8 cellular contexts compared by ENCODE assay signal in genomic region chr18:12991839-12992216, GRCh38. TPM values are rescaled to one million over a fixed set of nuclear protein-coding genes. Genes with fewer than 3 reads are reported as not detected.
A peak's percentile ranks its signal among the peaks of the same experiment; 100 is the strongest.
DNase-seq lines count a peak whose midpoint lies in the region; ATAC-seq, FAIRE-seq and TF ChIP-seq lines count a peak whose summit lies in the region.

No MANE protein-coding gene starts in this region.

- H4K20me1 ChIP-seq in HepG2 (ENCODE audit: insufficient read depth, low read length) = no peaks in the 10 kb centered on the region

- peaks cover 51% of the 10 kb centered on the region for H3K79me2 ChIP-seq in HepG2 (ENCODE audit: insufficient read depth, low read length)

- peak; percentile 46 for FAIRE-seq in HepG2 (lab: Jason Lieb, UNC)

- H3K36me3 Mint-ChIP-seq in activated naive CD4-positive, alpha-beta T cell treated with anti-CD3 and anti-CD28 coated beads for 36 hours (ENCODE audit: low read depth) = peaks cover 14% of the 10 kb centered on the region

- BruUV-seq in HepG2 (replicated peaks; lab: Mats Ljungman, UMichigan) = TSS peak; percentile 67

- TF ChIP-seq EP300 in HepG2 (IDR thresholded peaks at IDR 0.05; ENCODE audit: low read depth in 2 of 2, low read length in 2 of 2) = no peak
- TF ChIP-seq EP300 in HepG2 (CRISPR knock-in tag; IDR thresholded peaks at IDR 0.05; ENCODE audit: borderline replicate concordance) = no peak
- no peak for TF ChIP-seq EP300 in transverse colon (IDR thresholded peaks at IDR 0.05; ENCODE audit: low read depth)

- H3K4me1 ChIP-seq in adrenal gland (replicated peaks in 1 of 2) = peaks cover 14 to 25% of the 10 kb centered on the region in 2 donors
- H3K4me1 ChIP-seq in HepG2 (ENCODE audit: insufficient read depth, low read length) = peaks cover 55% of the 10 kb centered on the region
- H3K4me1 ChIP-seq in transverse colon = peaks cover 11 to 23% (median 17%) of the 10 kb centered on the region in 4 donors

- H2AFZ ChIP-seq in HepG2 (ENCODE audit: low read length) = peak overlapping the region; percentile 37

- H3K9ac ChIP-seq in HepG2 (ENCODE audit: insufficient read depth, low read depth, low read length) = peak overlapping the region; percentile 83

- no peak for TF ChIP-seq RAD21 in HepG2 (CRISPR knock-in tag; IDR thresholded peaks at IDR 0.05)

- H3K4me3 Mint-ChIP-seq in activated naive CD4-positive, alpha-beta T cell treated with anti-CD3 and anti-CD28 coated beads for 36 hours = peak overlapping the region; percentile 99

- TF ChIP-seq CTCF in adrenal gland (IDR thresholded peaks at IDR 0.05) (no peak), HepG2 (CRISPR knock-in tag; IDR thresholded peaks at IDR 0.05) (no peak), transverse colon (IDR thresholded peaks at IDR 0.05) (no peak)

- peak overlapping the region; percentile 68 for H3K4me2 ChIP-seq in HepG2 (ENCODE audit: low read depth, low read length)

- no peaks in the 10 kb centered on the region for H3K9me3 Mint-ChIP-seq in activated naive CD4-positive, alpha-beta T cell treated with anti-CD3 and anti-CD28 coated beads for 36 hours

- in situ Hi-C loops in HepG2 (cut with HindIII; ENCODE audit: extremely low pct_ligation_motif_present, low pct_unique_long_range_greater_than_20kb) = no loop called here
- in situ Hi-C loops in transverse colon (cut with MboI; ENCODE audit: low pct_ligation_motif_present in 1 of 4, low pct_unique_long_range_greater_than_20kb in 1 of 4, low sequenced_read_pairs in 3 of 4) = no loop called here

- peak overlapping the region; percentile 97 for H3K27ac Mint-ChIP-seq in activated naive CD4-positive, alpha-beta T cell treated with anti-CD3 and anti-CD28 coated beads for 36 hours

- H3K27ac ChIP-seq in adrenal gland (peak overlapping the region; percentile 58 to 89 (median 78)), HepG2 (ENCODE audit: extremely low read length, insufficient read depth, low read length) (peak overlapping the region; percentile 86), transverse colon (peak overlapping the region; percentile 85 to 94 (median 91))

- intact Hi-C loops in activated naive CD4-positive, alpha-beta T cell treated with anti-CD3 and anti-CD28 coated beads for 36 hours (cut with micrococcal nuclease) = loop anchor here (1.0 to 10.0 kb wide), 11 partner anchors 8 to 1141 kb away; partner anchors contain the start of genes AFG3L2, CEP76 and CHMP1B
- intact Hi-C loops in adrenal gland (cut with DNase I) = no loop called here
- intact Hi-C loops in HepG2 (cut with micrococcal nuclease; ENCODE audit: unreplicated experiment) = loop anchor here (5.0 to 10.0 kb wide), 3 partner anchors 45 to 640 kb away; partner anchors contain the start of gene SEH1L
- intact Hi-C loops in transverse colon (cut with DNase I; ENCODE audit: low total_unique reads) = no loop called here

- no peaks in the 10 kb centered on the region for H3K27me3 Mint-ChIP-seq in activated naive CD4-positive, alpha-beta T cell treated with anti-CD3 and anti-CD28 coated beads for 36 hours (ENCODE audit: low read depth)

- peaks cover 10% of the 10 kb centered on the region for H3K4me1 Mint-ChIP-seq in activated naive CD4-positive, alpha-beta T cell treated with anti-CD3 and anti-CD28 coated beads for 36 hours (ENCODE audit: low read depth)

- H3K36me3 ChIP-seq in adrenal gland (replicated peaks in 1 of 2) = no peaks in the 10 kb centered on the region
- H3K36me3 ChIP-seq in HepG2 (replicated peaks in 1 of 2; ENCODE audit: control insufficient read depth in 1 of 2, insufficient read depth in 2 of 2, low read length in 2 of 2) = peaks cover 0 to 3% of the 10 kb centered on the region in 2 experiments; a peak in 2 of 5 replicates
- no peaks in the 10 kb centered on the region for H3K36me3 ChIP-seq in transverse colon

- no peak for ATAC-seq in HepG2
- ATAC-seq in GM18511 (IDR thresholded peaks at IDR 0.05; ENCODE audit: unreplicated experiment) = no peak

- CTCF ChIA-PET in activated naive CD4-positive, alpha-beta T cell treated with anti-CD3 and anti-CD28 coated beads for 36 hours (lab: Charles Lee) = interaction anchor here (0.6 kb wide), 1 partner anchor 149 kb away, joined by 4 read pairs; no protein-coding TSS in a partner anchor
- CTCF ChIA-PET in HepG2 (lab: Yijun Ruan, JAX; ENCODE audit: low intra/inter-chr PET ratio, low total read pairs) = no interaction called here

- WGBS in adrenal gland, 4 donors = 2 to 3% (median 3%) methylated on average over 8 of the region's 8 CpGs
- WGBS in HepG2 (ENCODE audit: low lambda C conversion rate) = under 1% methylated on average over 8 of the region's 8 CpGs
- 0% methylated on average over 8 of the region's 8 CpGs for WGBS in transverse colon (ENCODE audit: low coverage in 1 of 2), 2 donors

- H3K27me3 ChIP-seq in adrenal gland (no peaks in the 10 kb centered on the region), HepG2 (ENCODE audit: control insufficient read depth in 1 of 2, insufficient read depth in 2 of 2, low read length in 2 of 2) (no peaks in the 10 kb centered on the region; a peak in 2 of 5 replicates), transverse colon (no peaks in the 10 kb centered on the region)

- no peak for TF ChIP-seq POLR2A in adrenal gland (IDR thresholded peaks at IDR 0.05)
- no peak for TF ChIP-seq POLR2A in HepG2 (IDR thresholded peaks at IDR 0.05; ENCODE audit: insufficient read depth in 1 of 2, low read depth in 2 of 2, low read length in 2 of 2)
- TF ChIP-seq POLR2A in transverse colon (IDR thresholded peaks at IDR 0.05) = no peak

- no peaks in the 10 kb centered on the region for H3K9me3 ChIP-seq in adrenal gland (replicated peaks in 1 of 3)
- no peaks in the 10 kb centered on the region for H3K9me3 ChIP-seq in HepG2 (ENCODE audit: low read length)
- H3K9me3 ChIP-seq in transverse colon = no peaks in the 10 kb centered on the region

- no peak for DNase-seq in activated naive CD4-positive, alpha-beta T cell treated with anti-CD3 and anti-CD28 coated beads for 36 hours
- DNase-seq in activated naive CD4-positive, alpha-beta T cell treated with anti-CD3 and anti-CD28 coated beads, Interleukin-2, amount 50 U/mL, for 16 hours = no peak
- DNase-seq in adrenal gland (no peak), HepG2 (ENCODE audit: low spot score) (no peak), transverse colon (no peak), anterior cingulate cortex (lab: John Stamatoyannopoulos, UW) (no peak), NCI-H82 treated with DMSO at 0.1 percent for 48 hours (lab: John Stamatoyannopoulos, UW; ENCODE audit: unreplicated experiment) (no peak)

- H3K4me3 ChIP-seq in adrenal gland (peak overlapping the region; percentile 42 to 69 (median 65)), HepG2 (replicated peaks in 1 of 3; ENCODE audit: insufficient read depth in 1 of 3, low read depth in 2 of 3, low read length in 3 of 3) (peak overlapping the region; percentile 87 to 96 (median 91)), transverse colon (peak overlapping the region; percentile 50 to 89 (median 64))

- POLR2A ChIA-PET in HepG2 (lab: Yijun Ruan, JAX) = interaction anchor here (1.3 to 1.7 kb wide), 4 partner anchors 14 to 141 kb away, joined by 3 to 11 read pairs (median 6); partner anchors contain the start of genes PTPN2 and SEH1L

RNA-seq across cellular contexts. Expression of gene CEP192, which starts 0.7 kb away (rescaled TPM):
- 10 to 100 TPM; 32.7 to 33.6 TPM for total RNA-seq in activated naive CD4-positive, alpha-beta T cell treated with anti-CD3 and anti-CD28 coated beads for 36 hours
- total RNA-seq in adrenal gland (10 to 100 TPM in 6 of 8 donors, 1 to 10 TPM in 2; 8.9 to 36.8 (median 16.3) TPM), HepG2 (2016; rRNA removed; fragmentation: Illumina TruSeq; extraction: Trizol) (24.7 and 33.6 TPM in 2 replicates), transverse colon (10 to 100 TPM; 21.3 to 40.0 (median 34.1) TPM)
- polyA plus RNA-seq in adrenal gland (10 to 100 TPM in 1 of 3 donors, 1 to 10 TPM in 2; 7.5 to 17.9 (median 9.0) TPM), HepG2 (2011; rRNA removed) (12.2 and 15.3 TPM in 2 replicates)
- 50.8 and 65.5 TPM in 2 replicates for total RNA-seq in HepG2 (2016; cell fraction: cytosol; rRNA removed; fragmentation: Illumina TruSeq; extraction: Trizol; ENCODE audit: low read depth)
- total RNA-seq in HepG2 (2016; cell fraction: insoluble cytoplasmic fraction; rRNA removed; fragmentation: Illumina TruSeq; extraction: Trizol) = 24.0 and 29.5 TPM in 2 replicates
- total RNA-seq in HepG2 (2016; cell fraction: membrane; rRNA removed; fragmentation: Illumina TruSeq; extraction: Trizol) = 48.0 and 59.3 TPM in 2 replicates
- total RNA-seq in HepG2 (2016; cell fraction: nucleus; rRNA removed; fragmentation: Illumina TruSeq; extraction: Trizol) = 28.6 and 34.6 TPM in 2 replicates
- polyA plus RNA-seq in HepG2 (2011; cell fraction: cytosol; rRNA removed) = 6.1 and 8.7 TPM in 2 replicates
- 14.1 and 15.3 TPM in 2 replicates for polyA plus RNA-seq in HepG2 (2011; cell fraction: nucleus; rRNA removed)
- polyA plus RNA-seq in HepG2 (2012) = 6.9 and 10.2 TPM in 2 replicates
- 1.0 and 1.6 TPM in 2 replicates for polyA plus RNA-seq in HepG2 (2016; cell fraction: cytosol; fragmentation: Illumina TruSeq; extraction: Trizol; ENCODE audit: low read depth)
- 16.2 and 18.0 TPM in 2 replicates for polyA plus RNA-seq in HepG2 (2016; cell fraction: insoluble cytoplasmic fraction; fragmentation: Illumina TruSeq; extraction: Trizol; ENCODE audit: low read depth)
- polyA plus RNA-seq in HepG2 (2016; cell fraction: membrane; fragmentation: Illumina TruSeq; extraction: Trizol; ENCODE audit: low read depth) = 3.0 and 3.3 TPM in 2 replicates
- 27.2 and 34.7 TPM in 2 replicates for polyA plus RNA-seq in HepG2 (2016; cell fraction: nucleus; fragmentation: Illumina TruSeq; extraction: Trizol; ENCODE audit: insufficient read depth, low read depth)
- 30.4 and 77.0 TPM in 2 replicates for polyA minus RNA-seq in HepG2 (2011; rRNA and poly(A)+ RNA removed; ENCODE audit: low replicate concordance)
- 20.5 and 21.1 TPM in 2 replicates for polyA minus RNA-seq in HepG2 (2011; cell fraction: cytosol; rRNA and poly(A)+ RNA removed)
- polyA minus RNA-seq in HepG2 (2011; cell fraction: nucleus; rRNA and poly(A)+ RNA removed) = 48.3 and 49.1 TPM in 2 replicates

RNA-seq across cellular contexts. Expression of gene SEH1L, which starts 44.0 kb away (rescaled TPM):
- 10 to 100 TPM; 82.6 to 85.4 TPM for total RNA-seq in activated naive CD4-positive, alpha-beta T cell treated with anti-CD3 and anti-CD28 coated beads for 36 hours
- total RNA-seq in adrenal gland (10 to 100 TPM in 7 of 8 donors, 1 to 10 TPM in 1; 6.8 to 44.5 (median 26.6) TPM), HepG2 (2016; rRNA removed; fragmentation: Illumina TruSeq; extraction: Trizol) (59.6 and 96.2 TPM in 2 replicates), transverse colon (10 to 100 TPM in 3 of 4 donors, 1 to 10 TPM in 1; 9.4 to 29.1 (median 18.2) TPM)
- polyA plus RNA-seq in adrenal gland (10 to 100 TPM; 13.4 to 34.9 (median 17.4) TPM), HepG2 (2011; rRNA removed) (43.3 and 63.5 TPM in 2 replicates)
- 17.4 and 19.2 TPM in 2 replicates for total RNA-seq in HepG2 (2016; cell fraction: cytosol; rRNA removed; fragmentation: Illumina TruSeq; extraction: Trizol; ENCODE audit: low read depth)
- 55.1 and 101 TPM in 2 replicates for total RNA-seq in HepG2 (2016; cell fraction: insoluble cytoplasmic fraction; rRNA removed; fragmentation: Illumina TruSeq; extraction: Trizol)
- 36.0 and 39.4 TPM in 2 replicates for total RNA-seq in HepG2 (2016; cell fraction: membrane; rRNA removed; fragmentation: Illumina TruSeq; extraction: Trizol)
- total RNA-seq in HepG2 (2016; cell fraction: nucleus; rRNA removed; fragmentation: Illumina TruSeq; extraction: Trizol) = 46.1 and 50.8 TPM in 2 replicates
- 32.3 and 38.9 TPM in 2 replicates for polyA plus RNA-seq in HepG2 (2011; cell fraction: cytosol; rRNA removed)
- 36.4 and 40.5 TPM in 2 replicates for polyA plus RNA-seq in HepG2 (2011; cell fraction: nucleus; rRNA removed)
- 26.8 and 30.0 TPM in 2 replicates for polyA plus RNA-seq in HepG2 (2012)
- polyA plus RNA-seq in HepG2 (2016; cell fraction: cytosol; fragmentation: Illumina TruSeq; extraction: Trizol; ENCODE audit: low read depth) = 6.6 and 7.4 TPM in 2 replicates
- 76.8 and 84.1 TPM in 2 replicates for polyA plus RNA-seq in HepG2 (2016; cell fraction: insoluble cytoplasmic fraction; fragmentation: Illumina TruSeq; extraction: Trizol; ENCODE audit: low read depth)
- 13.7 and 15.5 TPM in 2 replicates for polyA plus RNA-seq in HepG2 (2016; cell fraction: membrane; fragmentation: Illumina TruSeq; extraction: Trizol; ENCODE audit: low read depth)
- polyA plus RNA-seq in HepG2 (2016; cell fraction: nucleus; fragmentation: Illumina TruSeq; extraction: Trizol; ENCODE audit: insufficient read depth, low read depth) = 57.0 and 57.1 TPM in 2 replicates
- polyA minus RNA-seq in HepG2 (2011; rRNA and poly(A)+ RNA removed; ENCODE audit: low replicate concordance) = 83.0 and 125 TPM in 2 replicates
- polyA minus RNA-seq in HepG2 (2011; cell fraction: cytosol; rRNA and poly(A)+ RNA removed) = 49.3 and 51.1 TPM in 2 replicates
- 70.4 and 83.0 TPM in 2 replicates for polyA minus RNA-seq in HepG2 (2011; cell fraction: nucleus; rRNA and poly(A)+ RNA removed)

Comparison
In these comparisons a context has a peak if more than half of its experiments do, and no peak if none do; other contexts are left out.
1. intact Hi-C loops: an anchor here in activated naive CD4-positive, alpha-beta T cell treated with anti-CD3 and anti-CD28 coated beads for 36 hours (1.0 to 10.0 kb wide) and HepG2 (5.0 to 10.0 kb wide); none called in adrenal gland and transverse colon.